In the genomic region with DNA sequence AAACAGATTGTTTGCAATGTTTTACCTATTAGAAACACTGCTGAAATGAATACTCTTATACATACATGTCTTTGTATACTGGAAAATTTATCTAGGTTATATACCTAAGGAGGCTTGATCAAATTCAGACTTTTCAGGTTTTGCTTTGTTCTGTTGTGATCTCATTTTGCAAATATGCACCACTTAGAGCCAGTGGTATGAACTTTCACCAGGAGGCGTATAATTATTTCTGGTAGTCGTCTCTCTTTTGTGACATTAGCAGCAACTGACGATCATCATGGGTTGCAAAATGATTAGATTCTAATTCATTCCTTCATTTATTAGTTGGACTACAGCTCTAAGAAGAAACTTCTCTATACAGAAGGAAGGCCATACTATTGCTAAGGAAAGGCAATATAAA, we compare ENCODE assay signal across 1 cellular context.
TF ChIP-seq lines count a peak whose summit lies in the region.

No MANE protein-coding gene starts in this region.

TF ChIP-seq in Ishikawa, 13 proteins besides CTCF, POLR2A, EP300 and RAD21 (continued from another document):
- TF ChIP-seq NFIC (IDR thresholded peaks at IDR 0.05) = 0 out of 2 replicates have a peak, but pooled peaks have one; percentile 27
